In genomic region chr18:49008156-49008555, GRCh38 we compare ENCODE assay signal across 22 cellular contexts.
"Had no signal": no experiment of that assay in that cellular context is flagged by ENCODE, and none has a peak within 500 bp of the region (broad histone marks: within the 10 kb centered on the region; RNA-seq: fewer than 3 reads in every experiment).

No MANE protein-coding gene starts in this region.

- H3K27me3 ChIP-seq: adrenal gland, body of pancreas had no signal

- H3K27ac ChIP-seq: adrenal gland, body of pancreas had no signal

- H3K4me3 ChIP-seq: adrenal gland, body of pancreas had no signal

- ATAC-seq: activated CD4-positive, CD25-positive, alpha-beta regulatory T cell treated with anti-CD3 and anti-CD28 coated beads, Interleukin-2, amount 50 U/mL, for 24 hours; activated CD8-positive, alpha-beta T cell treated with anti-CD3 and anti-CD28 coated beads, Interleukin-2, amount 10 ng/mL, durations not matched to agents 7 days and 5 days; body of pancreas; Panc1 had no signal

- H3K36me3 ChIP-seq: adrenal gland had no signal

- H3K4me1 ChIP-seq: adrenal gland, body of pancreas had no signal

- H3K9me3 ChIP-seq: adrenal gland, body of pancreas had no signal

- DNase-seq: activated CD4-positive, alpha-beta T cell treated with anti-CD3 and anti-CD28 coated beads for 4 hours; activated CD8-positive, alpha-beta memory T cell treated with anti-CD3 and anti-CD28 coated beads, Interleukin-2, amount 50 U/mL, for 48 hours; activated CD8-positive, alpha-beta T cell treated with anti-CD3 and anti-CD28 coated beads, Interleukin-2, amount 10 ng/mL, durations not matched to agents 7 days and 5 days; activated naive CD4-positive, alpha-beta T cell treated with anti-CD3 and anti-CD28 coated beads, Interleukin-2, amount 50 U/mL, for 16 hours; activated naive CD8-positive, alpha-beta T cell treated with anti-CD3 and anti-CD28 coated beads, Interleukin-2, amount 10 ng/mL, durations not matched to agents 7 days and 5 days; activated T-cell treated with anti-CD3 and anti-CD28 coated beads, Interleukin-2, amount 50 U/mL, for 1 hour; adrenal gland; anterior cingulate cortex; body of pancreas; Kasumi-1; KBM-7; NCI-H1048; NCI-H146; NCI-H187 treated with DMSO at 0.1 percent for 48 hours; NCI-H2081 treated with DMSO at 0.1 percent for 48 hours; NCI-H446; NCI-H526; NCI-H774; RPMI8226; SHP77 treated with DMSO at 0.1 percent for 48 hours had no signal
